Comparison of ENCODE assay signal across 19 cellular contexts in the genomic region with DNA sequence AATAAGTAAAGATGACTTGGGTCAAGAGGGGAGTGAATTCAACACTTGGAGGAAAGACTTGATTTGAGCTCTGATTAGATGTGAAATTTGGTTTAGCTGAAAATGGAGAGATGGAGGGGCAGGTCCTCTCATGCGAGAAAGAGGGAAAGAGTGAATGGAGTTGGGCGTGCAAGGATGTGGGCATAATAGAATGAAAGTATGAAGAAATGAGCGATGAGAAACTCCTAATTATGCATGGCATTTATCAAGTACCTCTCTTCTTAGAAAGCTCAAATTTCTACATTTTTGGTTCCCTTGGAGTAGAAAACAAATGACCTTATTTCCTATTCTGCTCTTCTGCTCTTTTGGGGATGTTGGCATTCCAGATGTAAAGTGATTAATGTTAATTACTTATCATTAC.
A peak's percentile ranks its signal among the peaks of the same experiment; 100 is the strongest.
DNase-seq lines count a peak whose midpoint lies in the region; ATAC-seq and TF ChIP-seq lines count a peak whose summit lies in the region.
"Had no signal": no experiment of that assay in that cellular context is flagged by ENCODE, and none has a peak within 500 bp of the region (broad histone marks: within the 10 kb centered on the region; RNA-seq: fewer than 3 reads in every experiment).

No MANE protein-coding gene starts in this region.

- H3K9me3 Mint-ChIP-seq in chondrocyte (ENCODE audit: low read depth) (peaks cover under 1% of the 10 kb centered on the region), mesothelial cell of epicardium (no peaks in the 10 kb centered on the region)
- H3K9me3 Mint-ChIP-seq: CD8-positive, alpha-beta T cell; stimulated activated memory B cell treated with anti-CD40 and anti-IgM and Interleukin-4, amounts not matched to agents 10 μg/mL and 1 μg/mL and 100 μg/mL, for 72 hours had no signal

- peak overlapping the region; percentile 85 for H3K27ac Mint-ChIP-seq in chondrocyte (ENCODE audit: unreplicated experiment)
- peak overlapping the region; percentile 68 for H3K27ac Mint-ChIP-seq in mesothelial cell of epicardium
- H3K27ac Mint-ChIP-seq: CD8-positive, alpha-beta T cell; stimulated activated memory B cell treated with anti-CD40 and anti-IgM and Interleukin-4, amounts not matched to agents 10 μg/mL and 1 μg/mL and 100 μg/mL, for 72 hours had no signal

- H3K4me1 Mint-ChIP-seq in chondrocyte (ENCODE audit: low read depth) (peaks cover 44% of the 10 kb centered on the region), mesothelial cell of epicardium (peaks cover 38% of the 10 kb centered on the region)
- H3K4me1 Mint-ChIP-seq: stimulated activated memory B cell treated with anti-CD40 and anti-IgM and Interleukin-4, amounts not matched to agents 10 μg/mL and 1 μg/mL and 100 μg/mL, for 72 hours had no signal

- H3K36me3 Mint-ChIP-seq in chondrocyte (ENCODE audit: low read depth), result no peaks in the 10 kb centered on the region
- peaks cover 3% of the 10 kb centered on the region for H3K36me3 Mint-ChIP-seq in mesothelial cell of epicardium
- H3K36me3 Mint-ChIP-seq: CD8-positive, alpha-beta T cell had no signal

- peaks cover 44% of the 10 kb centered on the region for H3K4me1 ChIP-seq in cardiac muscle cell (ENCODE audit: low read depth)
- H3K4me1 ChIP-seq: left lung had no signal

- intact Hi-C loops in left cardiac atrium (cut with DNase I), result loop anchor here in 1 of 2 donors (10.0 kb wide), 1 partner anchor 162 kb away; the partner anchor contains the start of gene PHLPP1

- no peaks in the 10 kb centered on the region for H3K27me3 ChIP-seq in cardiac muscle cell
- H3K27me3 ChIP-seq: left lung, spleen, transverse colon had no signal

- H3K36me3 ChIP-seq in cardiac muscle cell, result no peaks in the 10 kb centered on the region
- H3K36me3 ChIP-seq: left lung, spleen, transverse colon had no signal

- H3K9me3 ChIP-seq in cardiac muscle cell (ENCODE audit: low read depth), result no peaks in the 10 kb centered on the region
- H3K9me3 ChIP-seq: left lung, spleen, transverse colon had no signal

- peak overlapping the region; percentile 91 for H3K27ac ChIP-seq in cardiac muscle cell
- H3K27ac ChIP-seq: left lung, spleen, transverse colon, VCaP had no signal

- DNase-seq in cardiac muscle cell (ENCODE audit: low read depth in 1 of 2, low spot score in 1 of 2), result no peak
- DNase-seq in left cardiac atrium, result no peak
- no peak for DNase-seq in chondrocyte (ENCODE audit: low spot score)
- no peak for DNase-seq in mesothelial cell of epicardium (ENCODE audit: low spot score in 2 of 2, unreplicated experiment in 2 of 2)
- DNase-seq in activated T-cell treated with anti-CD3 and anti-CD28 coated beads, Interleukin-2, amount 50 U/mL, for 48 hours, result no peak
- no peak for DNase-seq in stimulated activated naive CD4-positive, alpha-beta T cell (lab: John Stamatoyannopoulos, UW)
- DNase-seq: activated CD8-positive, alpha-beta memory T cell treated with anti-CD3 and anti-CD28 coated beads for 24 hours; caudate nucleus; CD8-positive, alpha-beta T cell; effector memory CD4-positive, alpha-beta T cell; left lung; NCI-H146; NK-92 treated with Interleukin-12 subunit alpha and Interleukin-12 subunit beta, amount 100 ng/mL, for 24 hours; spleen; transverse colon had no signal

- ATAC-seq in left cardiac atrium, result no peak
- no peak for ATAC-seq in HG03139 (IDR thresholded peaks at IDR 0.05; ENCODE audit: unreplicated experiment)
- ATAC-seq in GM19328 (IDR thresholded peaks at IDR 0.05; ENCODE audit: unreplicated experiment), result no peak
- ATAC-seq: CD8-positive, alpha-beta T cell; left lung; stimulated activated memory B cell treated with anti-CD40 and anti-IgM and Interleukin-4, amounts not matched to agents 10 μg/mL and 1 μg/mL and 100 μg/mL, for 72 hours had no signal

- peak overlapping the region; percentile 36 for H3K4me3 Mint-ChIP-seq in chondrocyte (ENCODE audit: unreplicated experiment)
- H3K4me3 Mint-ChIP-seq in mesothelial cell of epicardium, result no peak overlapping the region
- H3K4me3 Mint-ChIP-seq: CD8-positive, alpha-beta T cell; stimulated activated memory B cell treated with anti-CD40 and anti-IgM and Interleukin-4, amounts not matched to agents 10 μg/mL and 1 μg/mL and 100 μg/mL, for 72 hours had no signal

- TF ChIP-seq CTCF in cardiac muscle cell (IDR thresholded peaks at IDR 0.05; ENCODE audit: low read depth, low read length), result no peak
- TF ChIP-seq CTCF in chondrocyte (IDR thresholded peaks at IDR 0.05), result no peak
- TF ChIP-seq CTCF in mesothelial cell of epicardium (IDR thresholded peaks at IDR 0.05; ENCODE audit: unreplicated experiment), result no peak

- H3K27me3 Mint-ChIP-seq in chondrocyte (ENCODE audit: low read depth) (no peaks in the 10 kb centered on the region), mesothelial cell of epicardium (ENCODE audit: low read depth) (no peaks in the 10 kb centered on the region)
- H3K27me3 Mint-ChIP-seq: stimulated activated memory B cell treated with anti-CD40 and anti-IgM and Interleukin-4, amounts not matched to agents 10 μg/mL and 1 μg/mL and 100 μg/mL, for 72 hours had no signal

- H3K4me3 ChIP-seq in cardiac muscle cell, result no peak overlapping the region
- H3K4me3 ChIP-seq: left lung, spleen, transverse colon had no signal
